In the genomic region with DNA sequence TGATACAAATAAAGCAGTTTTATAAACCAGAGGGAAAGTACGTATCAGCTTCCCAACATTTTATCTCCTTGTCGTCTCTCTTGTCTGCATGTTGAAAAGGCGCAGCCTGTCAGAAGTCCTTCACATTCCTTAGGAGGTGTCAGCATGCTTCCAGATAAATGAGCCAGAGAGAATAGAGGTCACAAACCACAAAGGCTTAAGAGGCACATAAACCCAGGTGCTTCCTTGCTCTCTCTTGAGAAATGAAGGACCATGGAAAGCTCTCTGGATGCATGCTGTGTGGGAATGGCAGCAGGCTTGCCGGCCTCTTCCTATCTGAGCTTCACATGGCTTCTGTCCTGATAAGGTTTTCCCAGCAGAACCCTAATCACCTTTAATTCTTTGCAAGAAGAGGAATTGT, we compare ENCODE assay signal across 20 cellular contexts.
DNase-seq lines count a peak whose midpoint lies in the region; ATAC-seq and TF ChIP-seq lines count a peak whose summit lies in the region.
"Had no signal": no experiment of that assay in that cellular context is flagged by ENCODE, and none has a peak within 500 bp of the region (broad histone marks: within the 10 kb centered on the region; RNA-seq: fewer than 3 reads in every experiment).

No MANE protein-coding gene starts in this region.

- H3K4me1 ChIP-seq in GM23338 (ENCODE audit: insufficient read depth) = peaks cover 8% of the 10 kb centered on the region
- peaks cover 20% of the 10 kb centered on the region for H3K4me1 ChIP-seq in ectodermal cell (ENCODE audit: control insufficient read depth, insufficient read depth, low read length)
- H3K4me1 ChIP-seq in neural progenitor cell = peaks cover 64% of the 10 kb centered on the region

- H3K9me3 ChIP-seq in ectodermal cell (ENCODE audit: control insufficient read depth, low read length) = no peaks in the 10 kb centered on the region
- H3K9me3 ChIP-seq in neural progenitor cell (ENCODE audit: low read depth) = no peaks in the 10 kb centered on the region

- no peaks in the 10 kb centered on the region for H3K9me2 ChIP-seq in GM23338 (ENCODE audit: insufficient read depth)

- no peak overlapping the region for H3K4me3 ChIP-seq in GM23338
- H3K4me3 ChIP-seq in ectodermal cell (ENCODE audit: insufficient read depth, low read depth, low read length) = no peak overlapping the region
- H3K4me3 ChIP-seq in neural progenitor cell = peak overlapping the region; percentile 1
- H3K4me3 ChIP-seq: GM12878, GM23248 had no signal

- H3K4me3 Mint-ChIP-seq in GM23338 (no peak overlapping the region), neural progenitor cell (no peak overlapping the region)
- H3K4me3 Mint-ChIP-seq: CD4-positive, alpha-beta memory T cell had no signal

- no peaks in the 10 kb centered on the region for H3F3A ChIP-seq in GM23338 (replicated peaks; ENCODE audit: low read depth)
- peaks cover 25% of the 10 kb centered on the region for H3F3A ChIP-seq in neural progenitor cell (ENCODE audit: low read depth)

- ATAC-seq in GM23338 = peak; percentile 94
- ATAC-seq: GM12878, HepG2 had no signal

- H3K9me3 Mint-ChIP-seq in GM23338 = no peaks in the 10 kb centered on the region
- H3K9me3 Mint-ChIP-seq in neural progenitor cell = no peaks in the 10 kb centered on the region

- H4K20me1 ChIP-seq in GM23338 (replicated peaks; ENCODE audit: insufficient read depth) (no peaks in the 10 kb centered on the region), neural progenitor cell (ENCODE audit: low read depth) (no peaks in the 10 kb centered on the region)

- WGBS in ectodermal cell, 2 experiments = 34 to 37% methylated on average over 4 of the region's 4 CpGs

- H3K27ac ChIP-seq in GM23338 (ENCODE audit: low read depth) (no peak overlapping the region), ectodermal cell (ENCODE audit: insufficient read depth, low read depth, low read length, poor library complexity, severe bottlenecking) (peak overlapping the region; percentile 67), neural progenitor cell (peak overlapping the region; percentile 97)
- H3K27ac ChIP-seq: GM23248 had no signal

- H3K4me1 Mint-ChIP-seq in GM23338 (peaks cover 22% of the 10 kb centered on the region), neural progenitor cell (peaks cover 67% of the 10 kb centered on the region)
- H3K4me1 Mint-ChIP-seq: CD4-positive, alpha-beta memory T cell had no signal

- H3K36me3 Mint-ChIP-seq in GM23338 (ENCODE audit: low read depth) = no peaks in the 10 kb centered on the region
- H3K36me3 Mint-ChIP-seq in neural progenitor cell = no peaks in the 10 kb centered on the region
- H3K36me3 Mint-ChIP-seq: CD4-positive, alpha-beta memory T cell had no signal

- H2AFZ ChIP-seq in GM23338 (no peak overlapping the region), neural progenitor cell (replicated peaks) (no peak overlapping the region)
- H2AFZ ChIP-seq: GM23248 had no signal

- H3K27me3 ChIP-seq in GM23338 (ENCODE audit: insufficient read depth) (no peaks in the 10 kb centered on the region), ectodermal cell (ENCODE audit: control insufficient read depth, insufficient read depth, low read length, poor library complexity, severe bottlenecking) (no peaks in the 10 kb centered on the region), neural progenitor cell (no peaks in the 10 kb centered on the region)

- H3K4me2 ChIP-seq in GM23338 (no peak overlapping the region), neural progenitor cell (peak overlapping the region; percentile 57)

- H3K36me3 ChIP-seq in GM23338 (ENCODE audit: insufficient read depth) = no peaks in the 10 kb centered on the region
- H3K36me3 ChIP-seq in ectodermal cell (ENCODE audit: control insufficient read depth, insufficient read depth, low read length) = no peaks in the 10 kb centered on the region
- H3K36me3 ChIP-seq in neural progenitor cell = no peaks in the 10 kb centered on the region

- H3K27me3 Mint-ChIP-seq in GM23338 (ENCODE audit: insufficient read depth, low read depth, poor library complexity) (no peaks in the 10 kb centered on the region), neural progenitor cell (ENCODE audit: insufficient read depth, low read depth) (no peaks in the 10 kb centered on the region)
- H3K27me3 Mint-ChIP-seq: CD4-positive, alpha-beta memory T cell had no signal

- H3K9ac ChIP-seq in neural progenitor cell = no peak overlapping the region
- H3K9ac ChIP-seq: GM23248 had no signal

- H3K79me2 ChIP-seq in GM23338 (replicated peaks; ENCODE audit: insufficient read depth) (no peaks in the 10 kb centered on the region), neural progenitor cell (ENCODE audit: low read depth) (no peaks in the 10 kb centered on the region)

- DNase-seq in GM23338 (ENCODE audit: low spot score) = peak; percentile 64
- peak; percentile 77 for DNase-seq in islet precursor cell
- DNase-seq in neural progenitor cell (ENCODE audit: low spot score) = peak; percentile 84
- DNase-seq in glomerular visceral epithelial cell (ENCODE audit: extremely low spot score) = no peak
- DNase-seq in NAMALWA (ENCODE audit: low spot score) = no peak
- no peak for DNase-seq in NCI-H526 (lab: John Stamatoyannopoulos, UW)
- DNase-seq in activated T-cell treated with anti-CD3 and anti-CD28 coated beads for 4 hours = no peak
- DNase-seq: CD4-positive, alpha-beta memory T cell; DMS79 treated with DMSO at 0.1 percent for 48 hours; GDM1; GM23248; KG1; NCI-H1105; NCI-H226; OCI-M1; RPMI8226; SIG-M5 had no signal

- no peak for TF ChIP-seq CTCF in GM23338 (conservative IDR thresholded peaks at IDR 0.05; ENCODE audit: low read depth in 2 of 2)
- no peak for TF ChIP-seq CTCF in neural progenitor cell (IDR thresholded peaks at IDR 0.05)

- H3K27ac Mint-ChIP-seq in GM23338 (no peak overlapping the region), neural progenitor cell (peak overlapping the region; percentile 45)
- H3K27ac Mint-ChIP-seq: CD4-positive, alpha-beta memory T cell had no signal

TF ChIP-seq in GM23338, 12 proteins besides CTCF, POLR2A, EP300 and RAD21 (continues in another document):
- TF ChIP-seq ZNF331 (CRISPR knock-in tag; IDR thresholded peaks at IDR 0.05; ENCODE audit: low read depth) (no peak), STAT1 (IDR thresholded peaks at IDR 0.05; ENCODE audit: unreplicated experiment) (no peak), NANOG (IDR thresholded peaks at IDR 0.05; ENCODE audit: borderline replicate concordance) (no peak), EZH2phosphoT487 (IDR thresholded peaks at IDR 0.05; ENCODE audit: unreplicated experiment) (no peak), CREB1 (CRISPR knock-in tag; IDR thresholded peaks at IDR 0.05; ENCODE audit: low read depth) (no peak), POLR2AphosphoS5 (IDR thresholded peaks at IDR 0.05; ENCODE audit: low read depth) (no peak)
- TF ChIP-seq, protein P1, sequence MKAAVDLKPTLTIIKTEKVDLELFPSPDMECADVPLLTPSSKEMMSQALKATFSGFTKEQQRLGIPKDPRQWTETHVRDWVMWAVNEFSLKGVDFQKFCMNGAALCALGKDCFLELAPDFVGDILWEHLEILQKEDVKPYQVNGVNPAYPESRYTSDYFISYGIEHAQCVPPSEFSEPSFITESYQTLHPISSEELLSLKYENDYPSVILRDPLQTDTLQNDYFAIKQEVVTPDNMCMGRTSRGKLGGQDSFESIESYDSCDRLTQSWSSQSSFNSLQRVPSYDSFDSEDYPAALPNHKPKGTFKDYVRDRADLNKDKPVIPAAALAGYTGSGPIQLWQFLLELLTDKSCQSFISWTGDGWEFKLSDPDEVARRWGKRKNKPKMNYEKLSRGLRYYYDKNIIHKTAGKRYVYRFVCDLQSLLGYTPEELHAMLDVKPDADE (IDR thresholded peaks at IDR 0.05) = no peak
- TF ChIP-seq, protein P2, sequence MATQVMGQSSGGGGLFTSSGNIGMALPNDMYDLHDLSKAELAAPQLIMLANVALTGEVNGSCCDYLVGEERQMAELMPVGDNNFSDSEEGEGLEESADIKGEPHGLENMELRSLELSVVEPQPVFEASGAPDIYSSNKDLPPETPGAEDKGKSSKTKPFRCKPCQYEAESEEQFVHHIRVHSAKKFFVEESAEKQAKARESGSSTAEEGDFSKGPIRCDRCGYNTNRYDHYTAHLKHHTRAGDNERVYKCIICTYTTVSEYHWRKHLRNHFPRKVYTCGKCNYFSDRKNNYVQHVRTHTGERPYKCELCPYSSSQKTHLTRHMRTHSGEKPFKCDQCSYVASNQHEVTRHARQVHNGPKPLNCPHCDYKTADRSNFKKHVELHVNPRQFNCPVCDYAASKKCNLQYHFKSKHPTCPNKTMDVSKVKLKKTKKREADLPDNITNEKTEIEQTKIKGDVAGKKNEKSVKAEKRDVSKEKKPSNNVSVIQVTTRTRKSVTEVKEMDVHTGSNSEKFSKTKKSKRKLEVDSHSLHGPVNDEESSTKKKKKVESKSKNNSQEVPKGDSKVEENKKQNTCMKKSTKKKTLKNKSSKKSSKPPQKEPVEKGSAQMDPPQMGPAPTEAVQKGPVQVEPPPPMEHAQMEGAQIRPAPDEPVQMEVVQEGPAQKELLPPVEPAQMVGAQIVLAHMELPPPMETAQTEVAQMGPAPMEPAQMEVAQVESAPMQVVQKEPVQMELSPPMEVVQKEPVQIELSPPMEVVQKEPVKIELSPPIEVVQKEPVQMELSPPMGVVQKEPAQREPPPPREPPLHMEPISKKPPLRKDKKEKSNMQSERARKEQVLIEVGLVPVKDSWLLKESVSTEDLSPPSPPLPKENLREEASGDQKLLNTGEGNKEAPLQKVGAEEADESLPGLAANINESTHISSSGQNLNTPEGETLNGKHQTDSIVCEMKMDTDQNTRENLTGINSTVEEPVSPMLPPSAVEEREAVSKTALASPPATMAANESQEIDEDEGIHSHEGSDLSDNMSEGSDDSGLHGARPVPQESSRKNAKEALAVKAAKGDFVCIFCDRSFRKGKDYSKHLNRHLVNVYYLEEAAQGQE (IDR thresholded peaks at IDR 0.05; ENCODE audit: unreplicated experiment) = peak; percentile 27

Comparison
In these comparisons a context has a peak if more than half of its experiments do, and no peak if none do; other contexts are left out.
1. DNase-seq: peak in GM23338 (single experiment), islet precursor cell (single experiment) and neural progenitor cell (single experiment); none in glomerular visceral epithelial cell (single experiment), NAMALWA (single experiment), NCI-H526 (0 of 2) and activated T-cell treated with anti-CD3 and anti-CD28 coated beads for 4 hours (single experiment).